ENCODE assay signal across 8 cellular contexts in genomic region chr4:82890913-82891727, GRCh38.
DNase-seq lines count a peak whose midpoint lies in the region; ATAC-seq and TF ChIP-seq lines count a peak whose summit lies in the region.

A gene with protein sequence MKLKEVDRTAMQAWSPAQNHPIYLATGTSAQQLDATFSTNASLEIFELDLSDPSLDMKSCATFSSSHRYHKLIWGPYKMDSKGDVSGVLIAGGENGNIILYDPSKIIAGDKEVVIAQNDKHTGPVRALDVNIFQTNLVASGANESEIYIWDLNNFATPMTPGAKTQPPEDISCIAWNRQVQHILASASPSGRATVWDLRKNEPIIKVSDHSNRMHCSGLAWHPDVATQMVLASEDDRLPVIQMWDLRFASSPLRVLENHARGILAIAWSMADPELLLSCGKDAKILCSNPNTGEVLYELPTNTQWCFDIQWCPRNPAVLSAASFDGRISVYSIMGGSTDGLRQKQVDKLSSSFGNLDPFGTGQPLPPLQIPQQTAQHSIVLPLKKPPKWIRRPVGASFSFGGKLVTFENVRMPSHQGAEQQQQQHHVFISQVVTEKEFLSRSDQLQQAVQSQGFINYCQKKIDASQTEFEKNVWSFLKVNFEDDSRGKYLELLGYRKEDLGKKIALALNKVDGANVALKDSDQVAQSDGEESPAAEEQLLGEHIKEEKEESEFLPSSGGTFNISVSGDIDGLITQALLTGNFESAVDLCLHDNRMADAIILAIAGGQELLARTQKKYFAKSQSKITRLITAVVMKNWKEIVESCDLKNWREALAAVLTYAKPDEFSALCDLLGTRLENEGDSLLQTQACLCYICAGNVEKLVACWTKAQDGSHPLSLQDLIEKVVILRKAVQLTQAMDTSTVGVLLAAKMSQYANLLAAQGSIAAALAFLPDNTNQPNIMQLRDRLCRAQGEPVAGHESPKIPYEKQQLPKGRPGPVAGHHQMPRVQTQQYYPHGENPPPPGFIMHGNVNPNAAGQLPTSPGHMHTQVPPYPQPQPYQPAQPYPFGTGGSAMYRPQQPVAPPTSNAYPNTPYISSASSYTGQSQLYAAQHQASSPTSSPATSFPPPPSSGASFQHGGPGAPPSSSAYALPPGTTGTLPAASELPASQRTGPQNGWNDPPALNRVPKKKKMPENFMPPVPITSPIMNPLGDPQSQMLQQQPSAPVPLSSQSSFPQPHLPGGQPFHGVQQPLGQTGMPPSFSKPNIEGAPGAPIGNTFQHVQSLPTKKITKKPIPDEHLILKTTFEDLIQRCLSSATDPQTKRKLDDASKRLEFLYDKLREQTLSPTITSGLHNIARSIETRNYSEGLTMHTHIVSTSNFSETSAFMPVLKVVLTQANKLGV (minus strand): TSS chr4:82891153. CDS start chr4:82881936, 9,217 bp downstream.

- no peak for TF ChIP-seq CTCF in AG09309 (IDR thresholded peaks at IDR 0.05; ENCODE audit: control insufficient read depth, insufficient read depth, low read depth, low read length, missing control alignments)

- peak within 1 kb of the TSS; percentile 85 for H3K4me3 ChIP-seq in AG09309 (ENCODE audit: control insufficient read depth, low read depth, low read length)

- no peaks in the 10 kb centered on the region for H3K9me3 Mint-ChIP-seq in central memory CD8-positive, alpha-beta T cell

- no peaks in the 10 kb centered on the region for H3K27me3 Mint-ChIP-seq in central memory CD8-positive, alpha-beta T cell

- H3K4me3 Mint-ChIP-seq in central memory CD8-positive, alpha-beta T cell, result peak within 1 kb of the TSS; percentile 97

- peaks cover 37% of the 10 kb centered on the region for H3K36me3 Mint-ChIP-seq in central memory CD8-positive, alpha-beta T cell (ENCODE audit: insufficient read depth)

- DNase-seq in AG09309 (ENCODE audit: low read depth) (peak; percentile 69), NCI-H345 treated with DMSO at 0.1 percent for 48 hours (lab: John Stamatoyannopoulos, UW; ENCODE audit: unreplicated experiment) (peak; percentile 74), iris pigment epithelial cell (ENCODE audit: low read depth) (peak; percentile 95)
- DNase-seq in activated CD4-positive, CD25-positive, alpha-beta regulatory T cell treated with anti-CD3 and anti-CD28 coated beads, Interleukin-2, amount 50 U/mL, for 16 hours (ENCODE audit: low read depth, low spot score), result peak; percentile 94
- DNase-seq in central memory CD8-positive, alpha-beta T cell (ENCODE audit: low spot score in 2 of 2), result peak; percentile 91 to 96
- DNase-seq in stimulated activated CD4-positive, alpha-beta T cell treated with anti-CD3 and anti-CD28 coated beads, Interleukin-12 subunit alpha, Interleukin-12 subunit beta, amount 100 ng/mL, for 4 hours, result peak; percentile 96

- H3K27ac Mint-ChIP-seq in central memory CD8-positive, alpha-beta T cell (ENCODE audit: low read depth), result peak within 1 kb of the TSS; percentile 98

- ATAC-seq in GM19025 (IDR thresholded peaks at IDR 0.05; ENCODE audit: low read depth, unreplicated experiment), result peak; percentile 93
- peak; percentile 94 for ATAC-seq in HG03342 (IDR thresholded peaks at IDR 0.05; ENCODE audit: unreplicated experiment)
- peak; percentile 93 for ATAC-seq in central memory CD8-positive, alpha-beta T cell (replicated peaks; ENCODE audit: extremely low read depth, poor library complexity, severe bottlenecking)

- H3K4me1 Mint-ChIP-seq in central memory CD8-positive, alpha-beta T cell, result peaks cover 30% of the 10 kb centered on the region

Comparison
In these comparisons a context has a peak if more than half of its experiments do, and no peak if none do; other contexts are left out.
1. Peak in every context shown above with its lines: DNase-seq, ATAC-seq and H3K4me3 ChIP-seq.